In the genomic region with DNA sequence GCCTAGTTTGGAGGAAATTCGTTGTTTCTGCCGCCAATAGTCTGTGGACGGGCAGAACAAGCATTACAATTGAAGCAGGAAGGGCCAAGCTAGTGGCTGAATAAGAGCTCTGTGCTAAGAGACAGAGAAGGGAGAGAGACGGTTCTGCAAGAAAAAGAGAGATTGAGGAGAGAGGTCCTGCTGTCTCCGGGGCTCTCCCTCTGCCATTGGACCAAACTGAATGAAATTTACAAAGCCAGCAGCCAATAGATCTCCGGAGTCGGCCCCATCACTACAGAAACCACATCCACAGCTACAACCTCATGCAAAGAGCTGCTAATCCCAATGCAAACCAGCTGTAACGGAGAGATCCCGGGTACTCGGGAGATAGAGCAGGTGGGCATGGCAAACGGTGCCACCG, we compare ENCODE assay signal across 9 cellular contexts. TPM values are rescaled to one million over a fixed set of nuclear protein-coding genes. Genes with fewer than 3 reads are reported as not detected.
DNase-seq lines count a peak whose midpoint lies in the region; TF ChIP-seq lines count a peak whose summit lies in the region.
"Had no signal": no experiment of that assay in that cellular context is flagged by ENCODE, and none has a peak within 500 bp of the region (broad histone marks: within the 10 kb centered on the region; RNA-seq: fewer than 3 reads in every experiment).

Gene NLGN4X, minus strand, starts transcription at position 148 of the 400 bp plus-strand sequence. CDS start 77,401 bp downstream, outside the sequence.

- peaks cover 1% of the 10 kb centered on the region for H3K79me1 ChIP-seq in neuronal stem cell (ENCODE audit: low read depth, low read length)

- DNase-seq in D341Med (ENCODE audit: low spot score) (peak; percentile 33), NCI-H69 (lab: John Stamatoyannopoulos, UW) (peak; percentile 68), left ventricle myocardium inferior (no peak), neuronal stem cell (ENCODE audit: low spot score) (peak; percentile 11), GDM1 (lab: John Stamatoyannopoulos, UW) (no peak), GOT3 (lab: John Stamatoyannopoulos, UW) (no peak), DMS79 treated with DMSO at 0.1 percent for 48 hours (lab: John Stamatoyannopoulos, UW) (no peak)
- DNase-seq in activated CD4-positive, alpha-beta T cell treated with anti-CD3 and anti-CD28 coated beads for 48 hours = no peak
- DNase-seq: NCI-H1048 had no signal

- TF ChIP-seq CTCF in left ventricle myocardium inferior (IDR thresholded peaks at IDR 0.05; ENCODE audit: borderline replicate concordance) = no peak

- H3K4me3 ChIP-seq in left ventricle myocardium inferior (peak within 1 kb of the TSS; percentile 61), neuronal stem cell (ENCODE audit: low read length in 2 of 2) (peak within 1 kb of the TSS; percentile 74 to 93)

- intact Hi-C loops in left ventricle myocardium inferior (cut with micrococcal nuclease) = no loop called here

- no peak within 1 kb of the TSS for H2BK5ac ChIP-seq in neuronal stem cell (ENCODE audit: low read length)

- no peak within 1 kb of the TSS for H3K23ac ChIP-seq in neuronal stem cell (ENCODE audit: low read depth, low read length, poor library complexity)

- no peaks in the 10 kb centered on the region for H3K9me3 ChIP-seq in left ventricle myocardium inferior (replicated peaks)
- no peaks in the 10 kb centered on the region for H3K9me3 ChIP-seq in neuronal stem cell (replicated peaks in 1 of 2; ENCODE audit: control insufficient read depth in 2 of 2, insufficient read depth in 1 of 2, low read depth in 1 of 2, low read length in 2 of 2)

- H3K4ac ChIP-seq in neuronal stem cell (ENCODE audit: low read length) = no peak within 1 kb of the TSS

- H3K27me3 ChIP-seq in left ventricle myocardium inferior (ENCODE audit: low read depth) (peaks cover 47% of the 10 kb centered on the region), neuronal stem cell (ENCODE audit: control insufficient read depth in 3 of 3, insufficient read depth in 3 of 3, low read depth in 1 of 3, low read length in 3 of 3) (no peaks in the 10 kb centered on the region)

- H4K91ac ChIP-seq in neuronal stem cell (ENCODE audit: low read depth, low read length, poor library complexity) = no peak within 1 kb of the TSS

- H3K18ac ChIP-seq in neuronal stem cell (ENCODE audit: low read length) = no peak within 1 kb of the TSS

- H3K27ac ChIP-seq in left ventricle myocardium inferior (replicated peaks) (no peak within 1 kb of the TSS), neuronal stem cell (replicated peaks; ENCODE audit: low read length) (peak within 1 kb of the TSS; percentile 46)

- H2BK12ac ChIP-seq in neuronal stem cell (ENCODE audit: low read length) = no peak within 1 kb of the TSS

- no CpG with 5 or more reads among the region's 12 CpGs for WGBS in neuronal stem cell (ENCODE audit: extremely low coverage in 2 of 2, insufficient read length in 2 of 2, insufficient replicate concordance in 1 of 2), 2 donors

- peak within 1 kb of the TSS; percentile 92 for H2AFZ ChIP-seq in neuronal stem cell (ENCODE audit: low read length)

- H3K36me3 ChIP-seq in left ventricle myocardium inferior (no peaks in the 10 kb centered on the region), neuronal stem cell (replicated peaks in 1 of 2; ENCODE audit: control insufficient read depth in 2 of 2, insufficient read depth in 2 of 2, low read length in 2 of 2) (no peaks in the 10 kb centered on the region)

- peak within 1 kb of the TSS; percentile 69 for H3K4me2 ChIP-seq in neuronal stem cell (ENCODE audit: insufficient read depth, low read length, poor library complexity, severe bottlenecking)

- H3K4me1 ChIP-seq in left ventricle myocardium inferior (peaks cover 3% of the 10 kb centered on the region), neuronal stem cell (ENCODE audit: control insufficient read depth in 2 of 2, insufficient read depth in 1 of 2, low read depth in 1 of 2, low read length in 2 of 2) (peaks cover 0 to 4% of the 10 kb centered on the region in 2 donors)

- no peak within 1 kb of the TSS for H2BK120ac ChIP-seq in neuronal stem cell (ENCODE audit: low read depth, low read length)

- H3K14ac ChIP-seq in neuronal stem cell (ENCODE audit: low read length) = no peak within 1 kb of the TSS

- H2BK15ac ChIP-seq in neuronal stem cell (ENCODE audit: low read length) = no peak within 1 kb of the TSS

- no peak within 1 kb of the TSS for H3K9ac ChIP-seq in neuronal stem cell (ENCODE audit: low read depth, low read length, poor library complexity)

- H2AK5ac ChIP-seq in neuronal stem cell (ENCODE audit: low read depth, low read length) = no peak within 1 kb of the TSS

- no peak within 1 kb of the TSS for H4K8ac ChIP-seq in neuronal stem cell (ENCODE audit: low read depth, low read length)

RNA-seq across cellular contexts. Expression of gene NLGN4X, which starts in this region (rescaled TPM):
- total RNA-seq in left ventricle myocardium inferior = 4.5 TPM
- polyA plus RNA-seq in neuronal stem cell (2013, experiment 1 of 2) = 13.6 TPM
- 14.0 TPM for polyA plus RNA-seq in neuronal stem cell (2013, experiment 2 of 2)

Comparison
In these comparisons a context has a peak if more than half of its experiments do, and no peak if none do; other contexts are left out.
1. DNase-seq: peak in D341Med (single experiment), NCI-H69 (single experiment) and neuronal stem cell (single experiment); none in left ventricle myocardium inferior (single experiment), activated CD4-positive, alpha-beta T cell treated with anti-CD3 and anti-CD28 coated beads for 48 hours (single experiment), GDM1 (single experiment), GOT3 (single experiment) and DMS79 treated with DMSO at 0.1 percent for 48 hours (single experiment).